ENCODE assay signal across 20 cellular contexts in the genomic region with DNA sequence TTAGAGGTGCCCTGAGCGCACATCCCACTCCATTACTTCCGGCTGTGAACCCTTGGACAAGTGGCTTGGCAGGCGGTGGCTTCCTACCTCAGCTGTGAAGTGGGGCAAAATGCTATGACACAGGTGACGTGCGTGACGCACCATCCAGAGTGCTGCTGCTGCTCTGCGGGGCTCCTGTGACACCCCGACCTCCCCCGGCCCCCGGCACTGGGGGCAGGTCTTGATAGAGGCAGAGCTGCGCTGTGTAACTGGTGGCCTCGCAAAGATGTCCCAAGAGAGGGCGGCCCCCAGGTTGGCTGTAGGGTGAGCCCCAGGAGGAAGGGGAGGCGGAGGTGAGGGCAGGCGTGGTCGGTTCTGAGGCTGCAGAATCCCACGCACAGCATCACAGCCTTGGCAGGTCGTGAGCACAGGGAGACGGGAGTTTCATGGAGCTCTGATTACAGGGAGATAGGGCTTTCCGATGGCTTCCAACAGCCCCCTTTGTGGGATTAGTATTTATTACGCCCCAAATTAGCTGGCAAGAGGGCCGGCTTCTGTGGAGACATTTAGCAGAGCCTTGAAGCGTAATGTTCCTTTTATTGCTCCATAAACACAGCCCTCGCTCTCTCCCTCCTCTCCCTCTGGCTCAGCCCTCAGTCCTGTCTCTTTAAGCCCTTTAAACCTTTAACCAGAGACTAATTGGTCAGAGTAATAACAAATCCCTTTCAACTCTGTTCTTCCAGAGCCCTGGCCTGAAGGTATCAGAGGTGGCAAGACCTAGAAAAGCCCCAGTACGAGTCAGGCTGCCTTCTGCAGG.
A peak's percentile ranks its signal among the peaks of the same experiment; 100 is the strongest.
DNase-seq lines count a peak whose midpoint lies in the region; TF ChIP-seq lines count a peak whose summit lies in the region.
"Had no signal": no experiment of that assay in that cellular context is flagged by ENCODE, and none has a peak within 500 bp of the region (broad histone marks: within the 10 kb centered on the region; RNA-seq: fewer than 3 reads in every experiment).

No MANE protein-coding gene starts in this region.

- H3K27ac Mint-ChIP-seq in chondrocyte (ENCODE audit: unreplicated experiment), result no peak overlapping the region
- H3K27ac Mint-ChIP-seq in CD8-positive, alpha-beta memory T cell, result no peak overlapping the region
- H3K27ac Mint-ChIP-seq: CD4-positive, alpha-beta T cell had no signal

- H3K9me3 ChIP-seq in CD8-positive, alpha-beta memory T cell (ENCODE audit: low read length), result no peaks in the 10 kb centered on the region
- H3K9me3 ChIP-seq: A549, SK-N-SH had no signal

- H3K27me3 Mint-ChIP-seq in chondrocyte (ENCODE audit: low read depth), result no peaks in the 10 kb centered on the region
- H3K27me3 Mint-ChIP-seq in CD8-positive, alpha-beta memory T cell, result peaks cover 7 to 36% of the 10 kb centered on the region in 2 donors

- H3K9me3 Mint-ChIP-seq in chondrocyte (ENCODE audit: low read depth), result peaks cover 2% of the 10 kb centered on the region
- peaks cover 0 to 2% (median 0%) of the 10 kb centered on the region in 5 donors for H3K9me3 Mint-ChIP-seq in CD8-positive, alpha-beta memory T cell
- H3K9me3 Mint-ChIP-seq: CD4-positive, alpha-beta T cell had no signal

- no peaks in the 10 kb centered on the region for H3K27me3 ChIP-seq in CD8-positive, alpha-beta memory T cell (ENCODE audit: insufficient read depth, low read length, poor library complexity, severe bottlenecking)

- H3K4me1 ChIP-seq in CD8-positive, alpha-beta memory T cell (ENCODE audit: insufficient read depth, low read length), result no peaks in the 10 kb centered on the region

- H3K4me3 Mint-ChIP-seq in chondrocyte (ENCODE audit: unreplicated experiment), result no peak overlapping the region
- no peak overlapping the region for H3K4me3 Mint-ChIP-seq in CD8-positive, alpha-beta memory T cell
- H3K4me3 Mint-ChIP-seq: CD4-positive, alpha-beta T cell had no signal

- H3K27ac ChIP-seq in CD8-positive, alpha-beta memory T cell (ENCODE audit: low read depth, low read length), result no peak overlapping the region
- H3K27ac ChIP-seq: A549 had no signal

- H3K36me3 ChIP-seq in CD8-positive, alpha-beta memory T cell (ENCODE audit: insufficient read depth, low read length), result no peaks in the 10 kb centered on the region

- TF ChIP-seq CTCF in chondrocyte (IDR thresholded peaks at IDR 0.05), result no peak

- intact Hi-C loops in posterior vena cava (cut with DNase I), result loop anchor here in 1 of 2 donors (1.0 kb wide), 1 partner anchor 21 kb away; no protein-coding TSS in a partner anchor

- peaks cover 17% of the 10 kb centered on the region for H3K4me1 Mint-ChIP-seq in chondrocyte (ENCODE audit: low read depth)
- peaks cover 0 to 5% (median 4%) of the 10 kb centered on the region in 3 donors for H3K4me1 Mint-ChIP-seq in CD8-positive, alpha-beta memory T cell

- no peaks in the 10 kb centered on the region for H3K36me3 Mint-ChIP-seq in chondrocyte (ENCODE audit: low read depth)
- no peaks in the 10 kb centered on the region for H3K36me3 Mint-ChIP-seq in CD8-positive, alpha-beta memory T cell

- H3K4me3 ChIP-seq in CD8-positive, alpha-beta memory T cell (ENCODE audit: low read length), result no peak overlapping the region
- H3K4me3 ChIP-seq: A549 had no signal

- CTCF ChIA-PET in CD8-positive, alpha-beta memory T cell (lab: Charles Lee), result no interaction called here

- POLR2A ChIA-PET in CD8-positive, alpha-beta memory T cell (lab: Charles Lee), result no interaction called here

- DNase-seq in ELF-1 (ENCODE audit: low read depth, low spot score), result peak; percentile 78
- peak; percentile 85 for DNase-seq in chondrocyte (ENCODE audit: low spot score)
- peak; percentile 45 for DNase-seq in mesenteric fat pad (ENCODE audit: low spot score)
- DNase-seq in posterior vena cava (ENCODE audit: low spot score), result peak; percentile 55
- no peak for DNase-seq in NK-92 (lab: John Stamatoyannopoulos, UW; ENCODE audit: unreplicated experiment)
- DNase-seq in NCI-H510A (lab: John Stamatoyannopoulos, UW), result no peak
- no peak for DNase-seq in CD8-positive, alpha-beta memory T cell
- no peak for DNase-seq in A172 (ENCODE audit: low spot score)
- DNase-seq: CD4-positive, alpha-beta T cell; DMS53; EL; KBM-7; NCI-H1417 treated with DMSO at 0.1 percent for 48 hours; NCI-H2029; NCI-H2171; NCI-H69; RPMI8226; SHP77 treated with DMSO at 0.1 percent for 48 hours; SK-N-SH had no signal

Comparison
In these comparisons a context has a peak if more than half of its experiments do, and no peak if none do; other contexts are left out.
1. DNase-seq: peak in ELF-1 (single experiment), chondrocyte (single experiment), mesenteric fat pad (single experiment) and posterior vena cava (single experiment); none in NK-92 (single experiment), NCI-H510A (single experiment), CD8-positive, alpha-beta memory T cell (0 of 5) and A172 (single experiment).